Comparison of ENCODE assay signal across 21 cellular contexts in the genomic region with DNA sequence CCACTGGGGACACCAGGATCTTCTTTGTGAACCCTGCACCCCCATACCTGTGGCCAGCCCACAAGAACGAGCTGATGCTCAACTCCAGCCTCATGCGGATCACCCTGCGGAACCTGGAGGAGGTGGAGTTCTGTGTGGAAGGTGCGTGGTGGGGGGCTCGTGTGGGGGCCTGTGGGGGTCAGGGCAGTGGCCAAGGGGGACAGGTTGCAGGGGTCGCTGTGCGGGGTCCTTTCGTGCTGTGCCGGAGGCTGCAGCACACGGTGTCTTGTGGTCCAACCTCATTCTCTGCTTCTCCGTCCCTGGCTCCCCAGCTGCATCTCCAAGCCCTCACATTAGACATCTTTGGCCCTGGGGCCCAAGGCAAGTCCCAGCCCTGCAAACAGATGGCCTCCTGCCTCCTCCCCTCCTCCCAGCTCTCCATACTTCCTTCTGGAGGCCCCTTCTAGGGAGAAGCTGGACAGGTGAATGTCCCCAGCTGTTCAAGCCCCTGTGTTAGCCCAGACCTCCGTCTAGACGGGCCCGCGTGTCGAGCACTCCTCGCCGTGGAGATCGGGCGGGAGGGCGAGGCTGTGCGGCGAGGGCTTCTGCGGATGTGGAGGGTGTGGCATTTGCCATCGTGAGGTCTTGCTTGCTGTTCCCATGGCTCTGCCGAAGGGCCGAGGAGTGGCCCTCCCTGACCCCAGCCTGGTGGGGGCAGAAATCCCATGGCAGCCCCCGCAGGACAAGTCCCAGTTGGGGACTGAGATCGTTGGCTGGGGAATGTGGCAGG. TPM values are rescaled to one million over a fixed set of nuclear protein-coding genes. Genes with fewer than 3 reads are reported as not detected.
DNase-seq lines count a peak whose midpoint lies in the region; ATAC-seq and TF ChIP-seq lines count a peak whose summit lies in the region.
"Had no signal": no experiment of that assay in that cellular context is flagged by ENCODE, and none has a peak within 500 bp of the region (broad histone marks: within the 10 kb centered on the region; RNA-seq: fewer than 3 reads in every experiment).

No MANE protein-coding gene starts in this region.

- peak overlapping the region in 8 of 10 experiments; percentile 19 to 71 (median 34); a peak in 14 of 20 replicates for H3K4me3 ChIP-seq in BLaER1 treated with 17β-estradiol and CSF1 and Interleukin-3, amounts not matched to agents 10 nM and 100 nM
- no peak overlapping the region for H3K4me3 ChIP-seq in HEK293 (ENCODE audit: low read depth, low read length)

- H3K4me2 ChIP-seq in BLaER1 treated with 17β-estradiol and CSF1 and Interleukin-3, amounts not matched to agents 10 nM and 100 nM: peak overlapping the region; percentile 88 to 99 (median 97)

- H4K20me1 ChIP-seq in BLaER1 treated with 17β-estradiol and CSF1 and Interleukin-3, amounts not matched to agents 10 nM and 100 nM: peaks cover 15 to 66% (median 38%) of the 10 kb centered on the region in 11 experiments; a peak in 19 of 22 replicates

- H3K4me3 Mint-ChIP-seq in brain (peak overlapping the region in 4 of 5 experiments; percentile 65 to 85 (median 80)), mesothelial cell of epicardium (peak overlapping the region; percentile 78)
- H3K4me3 Mint-ChIP-seq: stimulated activated naive B cell treated with anti-CD40 and anti-IgM and Interleukin-4, amounts not matched to agents 10 μg/mL and 1 μg/mL and 100 μg/mL, for 72 hours had no signal

- TF ChIP-seq CTCF in HEK293 (tag by site-specific recombination; IDR thresholded peaks at IDR 0.05): no peak
- no peak for TF ChIP-seq CTCF in brain (conservative IDR thresholded peaks at IDR 0.05)
- no peak for TF ChIP-seq CTCF in mesothelial cell of epicardium (IDR thresholded peaks at IDR 0.05; ENCODE audit: unreplicated experiment)

- H3K27ac ChIP-seq in BLaER1 treated with 17β-estradiol and CSF1 and Interleukin-3, amounts not matched to agents 10 nM and 100 nM: peak overlapping the region in 6 of 11 experiments; percentile 7 to 50 (median 40); a peak in 9 of 22 replicates
- no peak overlapping the region for H3K27ac ChIP-seq in HEK293 (ENCODE audit: extremely low read depth, low read depth, low read length)
- H3K27ac ChIP-seq: upper lobe of right lung had no signal

- peak overlapping the region in 8 of 11 experiments; percentile 10 to 65 (median 39); a peak in 12 of 22 replicates for H3K9ac ChIP-seq in BLaER1 treated with 17β-estradiol and CSF1 and Interleukin-3, amounts not matched to agents 10 nM and 100 nM

- CTCF ChIA-PET in HEK293 (lab: Yijun Ruan, JAX): interaction anchor here (0.5 to 2.4 kb wide), 5 partner anchors 29 to 80 kb away, joined by 3 to 8 read pairs (median 4); no protein-coding TSS in a partner anchor

- peaks cover 50 to 72% (median 66%) of the 10 kb centered on the region in 10 experiments for H3K4me1 ChIP-seq in BLaER1 treated with 17β-estradiol and CSF1 and Interleukin-3, amounts not matched to agents 10 nM and 100 nM
- peaks cover 3% of the 10 kb centered on the region; the same call in 1 of the 2 replicates for H3K4me1 ChIP-seq in HEK293 (ENCODE audit: control insufficient read depth, insufficient read depth, low read length)

- H3K27ac Mint-ChIP-seq in brain: peak overlapping the region in 2 of 5 experiments; percentile 33 to 81
- H3K27ac Mint-ChIP-seq in mesothelial cell of epicardium: peak overlapping the region; percentile 25
- H3K27ac Mint-ChIP-seq: activated naive CD4-positive, alpha-beta T cell treated with anti-CD3 and anti-CD28 coated beads, Interleukin-2, amount 50 U/mL, for 24 hours; stimulated activated naive B cell treated with anti-CD40 and anti-IgM and Interleukin-4, amounts not matched to agents 10 μg/mL and 1 μg/mL and 100 μg/mL, for 72 hours had no signal

- no peak for ATAC-seq in GM18868 (IDR thresholded peaks at IDR 0.05; ENCODE audit: unreplicated experiment)
- ATAC-seq in sciatic nerve: no peak
- no peak for ATAC-seq in left colon
- ATAC-seq: stimulated activated naive B cell treated with anti-CD40 and anti-IgM and Interleukin-4, amounts not matched to agents 10 μg/mL and 1 μg/mL and 100 μg/mL, for 72 hours; upper lobe of right lung had no signal

- H3K36me3 ChIP-seq in BLaER1 treated with 17β-estradiol and CSF1 and Interleukin-3, amounts not matched to agents 10 nM and 100 nM: no peaks in the 10 kb centered on the region
- H3K36me3 ChIP-seq in HEK293 (ENCODE audit: control insufficient read depth in 2 of 2, insufficient read depth in 1 of 2, low read length in 2 of 2): peaks cover 0 to 45% of the 10 kb centered on the region in 2 experiments; a peak in 1 of 3 replicates
- H3K36me3 ChIP-seq: BE2C, upper lobe of right lung had no signal

- POLR2A ChIA-PET in HEK293 (lab: Yijun Ruan, JAX): interaction anchor here (0.6 to 0.7 kb wide), 2 partner anchors 17 to 117 kb away, joined by 6 to 11 read pairs; no protein-coding TSS in a partner anchor

- H3K4me1 Mint-ChIP-seq in brain: peaks cover 35% of the 10 kb centered on the region
- peaks cover 38% of the 10 kb centered on the region for H3K4me1 Mint-ChIP-seq in mesothelial cell of epicardium

- H3K27me3 Mint-ChIP-seq in brain (no peaks in the 10 kb centered on the region), mesothelial cell of epicardium (ENCODE audit: low read depth) (no peaks in the 10 kb centered on the region)
- H3K27me3 Mint-ChIP-seq: activated naive CD4-positive, alpha-beta T cell treated with anti-CD3 and anti-CD28 coated beads, Interleukin-2, amount 50 U/mL, for 24 hours had no signal

- H3K27me3 ChIP-seq in BLaER1 treated with 17β-estradiol and CSF1 and Interleukin-3, amounts not matched to agents 10 nM and 100 nM: peaks cover 12 to 26% (median 15%) of the 10 kb centered on the region in 11 experiments; a peak in 20 of 22 replicates
- H3K27me3 ChIP-seq: upper lobe of right lung had no signal

- H3K9me3 Mint-ChIP-seq in brain (no peaks in the 10 kb centered on the region), mesothelial cell of epicardium (no peaks in the 10 kb centered on the region)
- H3K9me3 Mint-ChIP-seq: activated naive CD4-positive, alpha-beta T cell treated with anti-CD3 and anti-CD28 coated beads, Interleukin-2, amount 50 U/mL, for 24 hours; stimulated activated naive B cell treated with anti-CD40 and anti-IgM and Interleukin-4, amounts not matched to agents 10 μg/mL and 1 μg/mL and 100 μg/mL, for 72 hours had no signal

- H3K36me3 Mint-ChIP-seq in brain: no peaks in the 10 kb centered on the region
- H3K36me3 Mint-ChIP-seq in mesothelial cell of epicardium: no peaks in the 10 kb centered on the region
- H3K36me3 Mint-ChIP-seq: activated naive CD4-positive, alpha-beta T cell treated with anti-CD3 and anti-CD28 coated beads, Interleukin-2, amount 50 U/mL, for 24 hours had no signal

- H3K9me3 ChIP-seq in BLaER1 treated with 17β-estradiol and CSF1 and Interleukin-3, amounts not matched to agents 10 nM and 100 nM (replicated peaks in 1 of 11): no peaks in the 10 kb centered on the region
- H3K9me3 ChIP-seq in HEK293 (ENCODE audit: control insufficient read depth, insufficient read depth, low read depth, low read length): no peaks in the 10 kb centered on the region
- H3K9me3 ChIP-seq: BE2C, upper lobe of right lung had no signal

- DNase-seq in mesothelial cell of epicardium (ENCODE audit: low spot score in 2 of 2, unreplicated experiment in 2 of 2) (no peak), NCI-H446 treated with DMSO at 0.1 percent for 48 hours (lab: John Stamatoyannopoulos, UW) (no peak), sciatic nerve (ENCODE audit: low spot score) (no peak), left colon (no peak)
- DNase-seq: activated CD8-positive, alpha-beta memory T cell treated with anti-CD3 and anti-CD28 coated beads, Interleukin-2, amount 50 U/mL, for 48 hours; BE2C; caudate nucleus; NCI-H1694; stimulated activated naive B cell treated with anti-CD40 and anti-IgM and Interleukin-4, amounts not matched to agents 10 μg/mL and 1 μg/mL and 100 μg/mL, for 72 hours; upper lobe of right lung had no signal

- intact Hi-C loops in sciatic nerve (cut with DNase I) (no loop called here), left colon (cut with DNase I, micrococcal nuclease) (no loop called here)

RNA-seq across cellular contexts. Expression of a gene that starts 2.6 kb away (rescaled TPM):
- 37.8 TPM for polyA plus RNA-seq in brain (ENCODE audit: insufficient read depth, low read depth, low replicate concordance)
- total RNA-seq in mesothelial cell of epicardium (502 to 532 TPM (median 514 TPM) in 3 replicates), sciatic nerve (22.0 TPM), left colon (10 to 100 TPM; 54.0 to 59.5 TPM)

RNA-seq across cellular contexts. Expression of a gene that starts 9.2 kb away (rescaled TPM):
- polyA plus RNA-seq in brain (ENCODE audit: insufficient read depth, low read depth, low replicate concordance): 75.9 TPM
- total RNA-seq in mesothelial cell of epicardium: 112 to 139 TPM (median 123 TPM) in 3 replicates
- total RNA-seq in sciatic nerve: 18.8 TPM
- total RNA-seq in left colon: 10 to 100 TPM; 31.2 to 37.9 TPM

RNA-seq across cellular contexts. Expression of a gene that starts 22.6 kb away (rescaled TPM):
- 4.9 TPM for polyA plus RNA-seq in brain (ENCODE audit: insufficient read depth, low read depth, low replicate concordance)
- total RNA-seq in mesothelial cell of epicardium (87.7 to 92.1 TPM (median 92.0 TPM) in 3 replicates), sciatic nerve (30.5 TPM), left colon (10 to 100 TPM; 19.5 to 24.2 TPM)

RNA-seq across cellular contexts. Expression of a gene that starts 40.6 kb away (rescaled TPM):
- not detected for polyA plus RNA-seq in brain (ENCODE audit: insufficient read depth, low read depth, low replicate concordance)
- 1.6 to 2.8 TPM (median 2.7 TPM) in 3 replicates for total RNA-seq in mesothelial cell of epicardium
- total RNA-seq in sciatic nerve: not detected
- under 1 TPM in 1 of 2 donors, not detected in 1; 0.14 TPM for total RNA-seq in left colon
- total RNA-seq: frontal cortex; LHCN-M2; smooth muscle cell; T-helper 2 cell treated with Interferon-gamma antibody and Interleukin-4, amounts not matched to agents 100 ng/mL and 5 ng/mL, for 36 hours had no signal

RNA-seq across cellular contexts. Expression of a gene that starts 51.6 kb away (rescaled TPM):
- not detected for polyA plus RNA-seq in brain (ENCODE audit: insufficient read depth, low read depth, low replicate concordance)
- 0.27 to 0.57 TPM (median 0.40 TPM) in 3 replicates for total RNA-seq in mesothelial cell of epicardium
- not detected for total RNA-seq in sciatic nerve
- 1 to 10 TPM; 3.4 to 5.3 TPM for total RNA-seq in left colon
- total RNA-seq: frontal cortex; LHCN-M2; omental fat pad; RPMI7951; T-helper 2 cell treated with Interferon-gamma antibody and Interleukin-4, amounts not matched to agents 100 ng/mL and 5 ng/mL, for 36 hours had no signal
